1 cellular context compared by ENCODE assay signal in the genomic region with DNA sequence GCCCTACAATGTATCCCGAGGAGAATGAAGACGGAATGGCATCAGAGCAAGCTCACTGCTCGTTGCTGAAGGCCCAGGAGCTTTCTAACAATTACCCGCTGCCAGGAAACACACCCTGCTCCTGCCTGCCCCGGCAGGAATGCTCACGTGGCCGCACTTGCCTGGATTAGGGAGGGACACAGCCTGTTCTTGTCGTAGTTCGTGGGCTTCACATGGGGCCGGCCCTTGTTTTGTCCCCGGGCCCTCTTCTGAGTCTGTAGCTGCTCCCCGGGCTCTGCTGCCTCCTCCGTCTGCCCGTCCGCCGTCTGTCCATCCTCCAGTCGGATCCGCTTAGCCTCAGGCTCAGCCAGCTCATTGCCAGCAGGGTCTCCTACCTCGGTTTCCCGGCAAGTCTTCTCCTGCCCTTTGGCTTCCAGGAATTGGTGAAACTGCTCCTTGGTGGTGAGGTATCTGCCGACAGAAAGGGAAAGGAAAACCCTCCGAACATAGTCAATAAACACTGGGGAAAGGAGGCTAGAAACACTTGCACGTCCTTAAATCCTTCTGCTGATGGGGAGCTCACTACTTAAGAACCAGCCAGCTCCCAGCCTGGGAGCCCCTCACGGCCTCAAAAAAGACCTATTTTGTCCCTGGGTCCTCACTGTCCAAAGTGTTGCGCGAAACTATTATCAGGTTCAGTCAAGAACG.
TF ChIP-seq lines count a peak whose summit lies in the region.

No MANE protein-coding gene starts in this region.

TF ChIP-seq in HEK293, 187 proteins besides CTCF, POLR2A, EP300 and RAD21 (continued from another document):
- TF ChIP-seq, protein P1, sequence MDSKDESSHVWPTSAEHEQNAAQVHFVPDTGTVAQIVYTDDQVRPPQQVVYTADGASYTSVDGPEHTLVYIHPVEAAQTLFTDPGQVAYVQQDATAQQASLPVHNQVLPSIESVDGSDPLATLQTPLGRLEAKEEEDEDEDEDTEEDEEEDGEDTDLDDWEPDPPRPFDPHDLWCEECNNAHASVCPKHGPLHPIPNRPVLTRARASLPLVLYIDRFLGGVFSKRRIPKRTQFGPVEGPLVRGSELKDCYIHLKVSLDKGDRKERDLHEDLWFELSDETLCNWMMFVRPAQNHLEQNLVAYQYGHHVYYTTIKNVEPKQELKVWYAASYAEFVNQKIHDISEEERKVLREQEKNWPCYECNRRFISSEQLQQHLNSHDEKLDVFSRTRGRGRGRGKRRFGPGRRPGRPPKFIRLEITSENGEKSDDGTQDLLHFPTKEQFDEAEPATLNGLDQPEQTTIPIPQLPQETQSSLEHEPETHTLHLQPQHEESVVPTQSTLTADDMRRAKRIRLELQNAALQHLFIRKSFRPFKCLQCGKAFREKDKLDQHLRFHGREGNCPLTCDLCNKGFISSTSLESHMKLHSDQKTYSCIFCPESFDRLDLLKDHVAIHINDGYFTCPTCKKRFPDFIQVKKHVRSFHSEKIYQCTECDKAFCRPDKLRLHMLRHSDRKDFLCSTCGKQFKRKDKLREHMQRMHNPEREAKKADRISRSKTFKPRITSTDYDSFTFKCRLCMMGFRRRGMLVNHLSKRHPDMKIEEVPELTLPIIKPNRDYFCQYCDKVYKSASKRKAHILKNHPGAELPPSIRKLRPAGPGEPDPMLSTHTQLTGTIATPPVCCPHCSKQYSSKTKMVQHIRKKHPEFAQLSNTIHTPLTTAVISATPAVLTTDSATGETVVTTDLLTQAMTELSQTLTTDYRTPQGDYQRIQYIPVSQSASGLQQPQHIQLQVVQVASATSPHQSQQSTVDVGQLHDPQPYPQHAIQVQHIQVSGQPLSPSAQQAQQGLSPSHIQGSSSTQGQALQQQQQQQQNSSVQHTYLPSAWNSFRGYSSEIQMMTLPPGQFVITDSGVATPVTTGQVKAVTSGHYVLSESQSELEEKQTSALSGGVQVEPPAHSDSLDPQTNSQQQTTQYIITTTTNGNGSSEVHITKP (tag by site-specific recombination; IDR thresholded peaks at IDR 0.05): no peak
